Comparison of ENCODE assay signal across 9 cellular contexts in the genomic region with DNA sequence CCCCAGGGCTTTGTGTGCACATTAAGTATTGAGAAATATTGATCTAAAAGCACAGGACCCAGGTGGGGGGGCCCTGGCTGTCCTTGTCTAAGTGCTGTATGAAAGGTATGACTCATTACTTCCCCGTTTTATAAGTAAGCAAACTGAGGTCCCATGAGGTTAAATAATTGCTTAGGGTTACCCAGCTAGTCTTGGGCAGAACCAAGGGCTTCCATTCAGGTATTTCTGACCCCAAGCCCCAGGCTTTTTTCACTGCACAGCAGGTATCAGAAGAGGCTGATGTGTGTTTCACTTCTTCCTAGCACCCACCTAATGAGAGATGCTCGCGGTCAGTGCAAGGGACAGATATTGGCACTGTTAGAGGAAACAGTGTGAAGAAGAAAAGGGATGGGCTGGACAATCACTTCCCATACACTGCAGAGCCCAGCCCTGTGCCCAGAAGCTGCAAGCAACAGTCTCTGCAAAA. TPM values are rescaled to one million over a fixed set of nuclear protein-coding genes. Genes with fewer than 3 reads are reported as not detected.
DNase-seq lines count a peak whose midpoint lies in the region; ATAC-seq and TF ChIP-seq lines count a peak whose summit lies in the region.
"Had no signal": no experiment of that assay in that cellular context is flagged by ENCODE, and none has a peak within 500 bp of the region (broad histone marks: within the 10 kb centered on the region; RNA-seq: fewer than 3 reads in every experiment).

No MANE protein-coding gene starts in this region.

- H2AFZ ChIP-seq in MM.1S (ENCODE audit: low read length), result no peak overlapping the region

- intact Hi-C loops in left lung (cut with DNase I) (no loop called here), vagina (cut with DNase I) (no loop called here)

- H3K9ac ChIP-seq in MM.1S (ENCODE audit: low read length), result no peak overlapping the region

- H3K36me3 ChIP-seq in left lung, result peaks cover 0 to 7% of the 10 kb centered on the region in 2 donors
- H3K36me3 ChIP-seq in vagina, result peaks cover 0 to 3% of the 10 kb centered on the region in 2 donors
- H3K36me3 ChIP-seq in MM.1S (replicated peaks; ENCODE audit: insufficient read depth, low read length), result no peaks in the 10 kb centered on the region

- H3K4me3 ChIP-seq in left lung, result no peak overlapping the region
- no peak overlapping the region for H3K4me3 ChIP-seq in vagina
- no peak overlapping the region for H3K4me3 ChIP-seq in MM.1S (ENCODE audit: low read length)
- H3K4me3 ChIP-seq: SK-N-MC had no signal

- H3F3A ChIP-seq in MM.1S (ENCODE audit: insufficient read depth, low read length), result no peaks in the 10 kb centered on the region

- H4K20me1 ChIP-seq in MM.1S (ENCODE audit: insufficient read depth, low read length), result no peaks in the 10 kb centered on the region

- H3K9me3 ChIP-seq in left lung, result no peaks in the 10 kb centered on the region
- no peaks in the 10 kb centered on the region for H3K9me3 ChIP-seq in vagina
- H3K9me3 ChIP-seq in MM.1S (replicated peaks; ENCODE audit: insufficient read depth, low read length), result no peaks in the 10 kb centered on the region

- peak overlapping the region; percentile 67 to 68 for H3K27ac ChIP-seq in left lung
- H3K27ac ChIP-seq in vagina, result no peak overlapping the region
- H3K27ac ChIP-seq in MM.1S (ENCODE audit: low read length), result no peak overlapping the region
- H3K27ac ChIP-seq: SK-N-MC had no signal

- TF ChIP-seq POLR2A in vagina (IDR thresholded peaks at IDR 0.05), result no peak

- ATAC-seq in HG03354 (IDR thresholded peaks at IDR 0.05; ENCODE audit: poor library complexity, severe bottlenecking, unreplicated experiment) (peak; percentile 57), left lung (peak; percentile 45)

- H3K27me3 ChIP-seq in left lung (no peaks in the 10 kb centered on the region), vagina (no peaks in the 10 kb centered on the region), MM.1S (replicated peaks; ENCODE audit: insufficient read depth, low read length) (no peaks in the 10 kb centered on the region; the same call in 1 of the 2 replicates)

- no peaks in the 10 kb centered on the region for H3K79me2 ChIP-seq in MM.1S (ENCODE audit: low read length)

- DNase-seq in DMS153 (lab: John Stamatoyannopoulos, UW), result peak; percentile 36
- no peak for DNase-seq in DMS153 treated with DMSO at 0.1 percent for 48 hours (lab: John Stamatoyannopoulos, UW; ENCODE audit: unreplicated experiment)
- peak; percentile 60 for DNase-seq in activated T-cell treated with anti-CD3 and anti-CD28 coated beads, Interleukin-2, amount 50 U/mL, for 1 hour
- no peak for DNase-seq in left lung
- DNase-seq in vagina (ENCODE audit: extremely low spot score in 2 of 2), result no peak
- no peak for DNase-seq in MM.1S
- DNase-seq in EL, result no peak

- TF ChIP-seq CTCF in left lung (IDR thresholded peaks at IDR 0.05), result no peak
- TF ChIP-seq CTCF in vagina (IDR thresholded peaks at IDR 0.05), result no peak
- TF ChIP-seq CTCF in MM.1S (IDR thresholded peaks at IDR 0.05; ENCODE audit: low read length), result no peak

- no peaks in the 10 kb centered on the region for H3K9me2 ChIP-seq in MM.1S (replicated peaks; ENCODE audit: insufficient read depth, low read length)

- H3K4me2 ChIP-seq in MM.1S (ENCODE audit: low read depth, low read length), result no peak overlapping the region

- H3K4me1 ChIP-seq in left lung (peaks cover 24 to 43% of the 10 kb centered on the region in 2 donors), vagina (peaks cover 15% of the 10 kb centered on the region), MM.1S (ENCODE audit: low read length) (0 out of 2 replicates have a peak, but pooled peaks cover 4% of the 10 kb centered on the region)

RNA-seq across cellular contexts. Expression of a gene that starts 4.7 kb away (rescaled TPM):
- total RNA-seq in left lung (10 to 100 TPM; 43.6 to 58.1 TPM), vagina (50.3 TPM)

Comparison
In these comparisons a context has a peak if more than half of its experiments do, and no peak if none do; other contexts are left out.
1. DNase-seq: peak in DMS153 (single experiment) and activated T-cell treated with anti-CD3 and anti-CD28 coated beads, Interleukin-2, amount 50 U/mL, for 1 hour (single experiment); none in DMS153 treated with DMSO at 0.1 percent for 48 hours (single experiment), left lung (0 of 2), vagina (0 of 2), MM.1S (single experiment) and EL (single experiment).
2. H3K27ac ChIP-seq: peak in left lung (2 of 2); none in vagina (single experiment) and MM.1S (single experiment).